In the genomic region with DNA sequence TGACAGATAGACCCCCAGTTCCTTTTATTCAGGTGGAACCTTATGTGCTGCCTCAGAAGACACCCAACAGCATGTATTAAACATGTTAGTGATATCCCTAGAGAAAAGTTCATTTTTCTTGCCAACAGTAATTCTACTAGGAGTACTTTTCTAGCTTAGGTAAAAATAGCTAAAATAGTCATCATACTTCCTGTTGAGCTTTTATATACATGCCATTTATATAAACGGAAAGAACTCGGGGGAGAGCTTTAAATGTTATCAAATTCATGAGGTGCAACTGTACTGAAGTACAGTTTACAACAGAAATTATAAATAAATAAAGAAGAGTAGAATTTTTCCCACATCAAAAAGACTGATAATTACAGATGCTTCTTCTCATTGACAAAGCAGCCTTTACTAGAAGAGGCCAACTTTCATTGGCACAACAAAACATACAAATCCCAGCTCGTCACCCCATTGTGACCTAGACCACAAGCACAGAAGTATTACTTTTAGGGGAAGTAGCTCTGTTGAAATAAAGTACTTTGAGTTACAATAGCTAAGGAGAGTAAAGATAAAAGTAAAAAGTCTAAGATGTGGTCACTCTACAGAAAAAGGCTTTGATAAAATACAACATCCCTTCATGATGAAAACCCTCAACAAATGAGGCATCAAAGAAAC, we compare ENCODE assay signal across 18 cellular contexts. TPM values are rescaled to one million over a fixed set of nuclear protein-coding genes. Genes with fewer than 3 reads are reported as not detected.
DNase-seq lines count a peak whose midpoint lies in the region; ATAC-seq and TF ChIP-seq lines count a peak whose summit lies in the region.
"Had no signal": no experiment of that assay in that cellular context is flagged by ENCODE, and none has a peak within 500 bp of the region (broad histone marks: within the 10 kb centered on the region; RNA-seq: fewer than 3 reads in every experiment).

No MANE protein-coding gene starts in this region.

- peaks cover 31 to 56% (median 35%) of the 10 kb centered on the region in 10 experiments for H3K4me1 ChIP-seq in BLaER1 treated with 17β-estradiol and CSF1 and Interleukin-3, amounts not matched to agents 10 nM and 100 nM
- H3K4me1 ChIP-seq in OCI-LY7 (ENCODE audit: insufficient read depth, low read length, poor library complexity, severe bottlenecking), result peaks cover 52% of the 10 kb centered on the region
- H3K4me1 ChIP-seq: A549 had no signal

- H3K9me3 ChIP-seq in BLaER1 treated with 17β-estradiol and CSF1 and Interleukin-3, amounts not matched to agents 10 nM and 100 nM (replicated peaks in 1 of 11), result peaks cover 0 to 30% (median 20%) of the 10 kb centered on the region in 11 experiments; a peak in 18 of 22 replicates
- H3K9me3 ChIP-seq in OCI-LY7 (ENCODE audit: low read length), result peaks cover 24% of the 10 kb centered on the region; the same call in 1 of the 2 replicates
- H3K9me3 ChIP-seq: A549 had no signal

- H3K9me3 Mint-ChIP-seq in IgD-negative memory B cell (no peaks in the 10 kb centered on the region), natural killer cell (no peaks in the 10 kb centered on the region)

- H3K27ac Mint-ChIP-seq in IgD-negative memory B cell, result peak overlapping the region in 2 of 3 donors; percentile 18 to 74
- no peak overlapping the region for H3K27ac Mint-ChIP-seq in natural killer cell
- H3K27ac Mint-ChIP-seq: CD4-positive, alpha-beta memory T cell had no signal

- no peaks in the 10 kb centered on the region for H3K27me3 ChIP-seq in BLaER1 treated with 17β-estradiol and CSF1 and Interleukin-3, amounts not matched to agents 10 nM and 100 nM

- CTCF ChIA-PET in OCI-LY7 (lab: Charles Lee; ENCODE audit: unreplicated experiment), result interaction anchor here (1.4 kb wide), 1 partner anchor 9 kb away, joined by 4 read pairs; no protein-coding TSS in a partner anchor

- H3K36me3 Mint-ChIP-seq in IgD-negative memory B cell (no peaks in the 10 kb centered on the region), natural killer cell (no peaks in the 10 kb centered on the region)
- H3K36me3 Mint-ChIP-seq: CD4-positive, alpha-beta memory T cell had no signal

- H3K4me2 ChIP-seq in BLaER1 treated with 17β-estradiol and CSF1 and Interleukin-3, amounts not matched to agents 10 nM and 100 nM, result peak overlapping the region; percentile 49 to 77 (median 66); a peak in 21 of 22 replicates
- peak overlapping the region; percentile 64 for H3K4me2 ChIP-seq in OCI-LY7 (ENCODE audit: low read length)
- H3K4me2 ChIP-seq: A549, PC-9 had no signal

- peak overlapping the region in 1 of 4 donors; percentile 15 for H3K4me3 Mint-ChIP-seq in IgD-negative memory B cell
- H3K4me3 Mint-ChIP-seq in natural killer cell, result no peak overlapping the region
- H3K4me3 Mint-ChIP-seq: CD4-positive, alpha-beta memory T cell had no signal

- H3K9me2 ChIP-seq in OCI-LY7 (ENCODE audit: insufficient read depth, low read length), result no peaks in the 10 kb centered on the region

- peak; percentile 39 for DNase-seq in OCI-LY7 (ENCODE audit: low spot score)
- DNase-seq in iris pigment epithelial cell (ENCODE audit: low read depth), result peak; percentile 51
- no peak for DNase-seq in activated T-cell treated with anti-CD3 and anti-CD28 coated beads, Interleukin-2, amount 50 U/mL, for 48 hours
- no peak for DNase-seq in natural killer cell
- DNase-seq in DMS 273 (lab: John Stamatoyannopoulos, UW; ENCODE audit: unreplicated experiment), result no peak
- DNase-seq: CD4-positive, alpha-beta memory T cell; DMS79 treated with DMSO at 0.1 percent for 48 hours; GF-D8; NCI-H1105; NCI-H187; NCI-H510A; PC-9 had no signal

- POLR2A ChIA-PET in OCI-LY7 (lab: Charles Lee), result interaction anchor here (0.6 to 1.7 kb wide), 17 partner anchors 9 to 898 kb away, joined by 3 to 12 read pairs (median 4); partner anchors contain the start of gene POU2AF1

- H3K9ac ChIP-seq in BLaER1 treated with 17β-estradiol and CSF1 and Interleukin-3, amounts not matched to agents 10 nM and 100 nM, result peak overlapping the region in 6 of 11 experiments; percentile 13 to 45 (median 28); a peak in 7 of 22 replicates

- no TSS peak for BruUV-seq in OCI-LY7 (replicated peaks; lab: Mats Ljungman, UMichigan)

- peak overlapping the region; percentile 18 to 81 (median 65); a peak in 21 of 22 replicates for H3K27ac ChIP-seq in BLaER1 treated with 17β-estradiol and CSF1 and Interleukin-3, amounts not matched to agents 10 nM and 100 nM
- peak overlapping the region; percentile 61 for H3K27ac ChIP-seq in OCI-LY7 (ENCODE audit: low read depth, low read length, poor library complexity, severe bottlenecking)
- H3K27ac ChIP-seq: A549, PC-9 had no signal

- H3K79me2 ChIP-seq in OCI-LY7 (ENCODE audit: insufficient read depth, low read depth, low read length), result no peaks in the 10 kb centered on the region

- H2AFZ ChIP-seq in OCI-LY7 (ENCODE audit: low read length), result peak overlapping the region; percentile 93
- H2AFZ ChIP-seq: PC-9 had no signal

- intact Hi-C loops in OCI-LY7 (cut with micrococcal nuclease; ENCODE audit: unreplicated experiment) (no loop called here), natural killer cell (cut with micrococcal nuclease) (no loop called here)

- no peaks in the 10 kb centered on the region for H4K20me1 ChIP-seq in BLaER1 treated with 17β-estradiol and CSF1 and Interleukin-3, amounts not matched to agents 10 nM and 100 nM
- no peaks in the 10 kb centered on the region for H4K20me1 ChIP-seq in OCI-LY7 (ENCODE audit: insufficient read depth, low read length)

- peaks cover 30 to 52% (median 38%) of the 10 kb centered on the region in 3 donors for H3K4me1 Mint-ChIP-seq in IgD-negative memory B cell
- H3K4me1 Mint-ChIP-seq in natural killer cell, result no peaks in the 10 kb centered on the region
- H3K4me1 Mint-ChIP-seq: CD4-positive, alpha-beta memory T cell had no signal

- no peaks in the 10 kb centered on the region for H3K36me3 ChIP-seq in BLaER1 treated with 17β-estradiol and CSF1 and Interleukin-3, amounts not matched to agents 10 nM and 100 nM
- H3K36me3 ChIP-seq in OCI-LY7 (ENCODE audit: insufficient read depth, low read length), result peaks cover 20% of the 10 kb centered on the region; the same call in 1 of the 2 replicates

- TF ChIP-seq CTCF in OCI-LY7 (conservative IDR thresholded peaks at IDR 0.05; ENCODE audit: low read length) (no peak), natural killer cell (IDR thresholded peaks at IDR 0.05) (no peak)

- ATAC-seq in GM21360 (IDR thresholded peaks at IDR 0.05; ENCODE audit: unreplicated experiment) (no peak), natural killer cell (no peak)
- ATAC-seq: A549 had no signal

- no peaks in the 10 kb centered on the region for H3K27me3 Mint-ChIP-seq in IgD-negative memory B cell
- H3K27me3 Mint-ChIP-seq in natural killer cell (ENCODE audit: low read depth in 2 of 2), result peaks cover 3 to 16% of the 10 kb centered on the region in 2 donors

- peak overlapping the region in 1 of 10 experiments; percentile 20; a peak in 2 of 20 replicates for H3K4me3 ChIP-seq in BLaER1 treated with 17β-estradiol and CSF1 and Interleukin-3, amounts not matched to agents 10 nM and 100 nM
- H3K4me3 ChIP-seq in OCI-LY7 (ENCODE audit: low read depth, low read length, poor library complexity, severe bottlenecking), result peak overlapping the region; percentile 16
- H3K4me3 ChIP-seq: A549, PC-9 had no signal

RNA-seq across cellular contexts. Expression of gene POU2AF2, which starts 59.1 kb away (rescaled TPM):
- polyA plus RNA-seq in IgD-negative memory B cell, result not detected
- total RNA-seq in OCI-LY7 (2014; rRNA removed; shearing (Covaris generic)), result not detected in 2 replicates
- total RNA-seq in OCI-LY7 (2022) (not detected in 2 replicates), natural killer cell (not detected)
- total RNA-seq: CD4-positive, alpha-beta memory T cell; H4; PC-9; T-helper 1 cell treated with Interleukin-12 subunit alpha and Interleukin-12 subunit beta and Interleukin-4 antibody, amounts not matched to agents 30 ng/mL and 1 ng/mL, for 36 hours had no signal
- polyA plus RNA-seq: A549; CD4-positive, alpha-beta memory T cell had no signal

Comparison
In these comparisons a context has a peak if more than half of its experiments do, and no peak if none do; other contexts are left out.
1. H3K27ac Mint-ChIP-seq: peak in IgD-negative memory B cell (2 of 3); none in natural killer cell (0 of 2).
2. DNase-seq: peak in OCI-LY7 (single experiment) and iris pigment epithelial cell (single experiment); none in activated T-cell treated with anti-CD3 and anti-CD28 coated beads, Interleukin-2, amount 50 U/mL, for 48 hours (0 of 2), natural killer cell (single experiment) and DMS 273 (single experiment).